In genomic region chr16:71476457-71476856, GRCh38 we compare ENCODE assay signal across 29 cellular contexts. TPM values are rescaled to one million over a fixed set of nuclear protein-coding genes. Genes with fewer than 3 reads are reported as not detected.
"Had no signal": no experiment of that assay in that cellular context is flagged by ENCODE, and none has a peak within 500 bp of the region (broad histone marks: within the 10 kb centered on the region; RNA-seq: fewer than 3 reads in every experiment).

No MANE protein-coding gene starts in this region.

- H3K27ac ChIP-seq: cardiac muscle cell, PC-9 had no signal

- ATAC-seq: K562, T-cell, WTC11 had no signal

- H3K4me1 Mint-ChIP-seq: brain, T-cell, WTC11 had no signal

- H3K4me2 ChIP-seq: PC-9 had no signal

- H2AFZ ChIP-seq: PC-9 had no signal

- H3K36me3 Mint-ChIP-seq: WTC11 had no signal

- H3K27me3 Mint-ChIP-seq: activated CD4-positive, alpha-beta memory T cell treated with anti-CD3 and anti-CD28 coated beads for 36 hours; activated naive CD8-positive, alpha-beta T cell; brain; T-cell had no signal

- H3K4me3 ChIP-seq: cardiac muscle cell, K562, PC-9 had no signal

- H3K9me3 Mint-ChIP-seq: activated CD4-positive, alpha-beta memory T cell treated with anti-CD3 and anti-CD28 coated beads for 36 hours; activated T-helper 1 cell treated with anti-CD3 and anti-CD28 coated beads, Interleukin-12 subunit alpha, Interleukin-12 subunit beta, Interleukin-2, Interleukin-4 antibody, amounts not matched to agents 30 ng/mL and 10 ng/mL and 1 ng/mL, durations not matched to agents 14 hours and 24 hours and 36 hours; brain; T-cell; WTC11 had no signal

- H3K4me3 Mint-ChIP-seq: activated CD4-positive, alpha-beta memory T cell treated with anti-CD3 and anti-CD28 coated beads for 36 hours; activated naive CD8-positive, alpha-beta T cell; activated T-helper 1 cell treated with anti-CD3 and anti-CD28 coated beads, Interleukin-12 subunit alpha, Interleukin-12 subunit beta, Interleukin-2, Interleukin-4 antibody, amounts not matched to agents 30 ng/mL and 10 ng/mL and 1 ng/mL, durations not matched to agents 14 hours and 24 hours and 36 hours; brain; T-cell; WTC11 had no signal

- H3K27ac Mint-ChIP-seq: activated CD4-positive, alpha-beta memory T cell treated with anti-CD3 and anti-CD28 coated beads for 36 hours; activated naive CD8-positive, alpha-beta T cell; activated T-helper 1 cell treated with anti-CD3 and anti-CD28 coated beads, Interleukin-12 subunit alpha, Interleukin-12 subunit beta, Interleukin-2, Interleukin-4 antibody, amounts not matched to agents 30 ng/mL and 10 ng/mL and 1 ng/mL, durations not matched to agents 14 hours and 24 hours and 36 hours; brain; T-cell; WTC11 had no signal

- H3K27me3 ChIP-seq: cardiac muscle cell had no signal

- DNase-seq: activated CD4-positive, alpha-beta memory T cell treated with anti-CD3 and anti-CD28 coated beads for 36 hours; activated CD4-positive, alpha-beta T cell treated with anti-CD3 and anti-CD28 coated beads for 48 hours; activated CD4-positive, CD25-positive, alpha-beta regulatory T cell treated with anti-CD3 and anti-CD28 coated beads, Interleukin-2, amount 50 U/mL, for 72 hours; activated CD8-positive, alpha-beta memory T cell treated with anti-CD3 and anti-CD28 coated beads, Interleukin-2, amount 50 U/mL, for 48 hours; activated effector memory CD4-positive, alpha-beta T cell treated with anti-CD3 and anti-CD28 coated beads, Interleukin-2, amount 50 U/mL, for 16 hours; activated naive CD4-positive, alpha-beta T cell treated with Interleukin-2 at 50 U/mL for 16 hours; activated T-cell treated with anti-CD3 and anti-CD28 coated beads, Interleukin-2, amount 50 U/mL, for 1 hour; amygdala; cerebellar nuclear complex; Kasumi-1; NCI-H1048; NCI-H146; NCI-H187 treated with DMSO at 0.1 percent for 48 hours; NCI-H2081 treated with DMSO at 0.1 percent for 48 hours; NCI-H446; NCI-H524; PC-9; SIG-M5; T-cell; T-helper 9 cell had no signal

- FAIRE-seq: astrocyte, colon, K562 had no signal

RNA-seq across cellular contexts. Expression of gene TLE7, which starts 34.6 kb away (rescaled TPM):
- total RNA-seq: activated CD4-positive, alpha-beta memory T cell treated with anti-CD3 and anti-CD28 coated beads for 36 hours; activated CD8-positive, alpha-beta memory T cell treated with anti-CD3 and anti-CD28 coated beads for 36 hours; activated T-helper 1 cell treated with anti-CD3 and anti-CD28 coated beads, Interleukin-12 subunit alpha, Interleukin-12 subunit beta, Interleukin-2, Interleukin-4 antibody, amounts not matched to agents 30 ng/mL and 10 ng/mL and 1 ng/mL, durations not matched to agents 14 hours and 24 hours and 36 hours; astrocyte; cardiac muscle cell; K562; PC-9; T-cell had no signal
- polyA plus RNA-seq: cardiac muscle cell, K562 had no signal

RNA-seq across cellular contexts. Expression of gene CHST4, which starts 49.8 kb away (rescaled TPM):
- total RNA-seq: activated CD4-positive, alpha-beta memory T cell treated with anti-CD3 and anti-CD28 coated beads for 36 hours; activated CD8-positive, alpha-beta memory T cell treated with anti-CD3 and anti-CD28 coated beads for 36 hours; activated T-helper 1 cell treated with anti-CD3 and anti-CD28 coated beads, Interleukin-12 subunit alpha, Interleukin-12 subunit beta, Interleukin-2, Interleukin-4 antibody, amounts not matched to agents 30 ng/mL and 10 ng/mL and 1 ng/mL, durations not matched to agents 14 hours and 24 hours and 36 hours; cardiac muscle cell had no signal
- polyA plus RNA-seq: cardiac muscle cell, K562 had no signal
